ENCODE assay signal across 8 cellular contexts in the genomic region with DNA sequence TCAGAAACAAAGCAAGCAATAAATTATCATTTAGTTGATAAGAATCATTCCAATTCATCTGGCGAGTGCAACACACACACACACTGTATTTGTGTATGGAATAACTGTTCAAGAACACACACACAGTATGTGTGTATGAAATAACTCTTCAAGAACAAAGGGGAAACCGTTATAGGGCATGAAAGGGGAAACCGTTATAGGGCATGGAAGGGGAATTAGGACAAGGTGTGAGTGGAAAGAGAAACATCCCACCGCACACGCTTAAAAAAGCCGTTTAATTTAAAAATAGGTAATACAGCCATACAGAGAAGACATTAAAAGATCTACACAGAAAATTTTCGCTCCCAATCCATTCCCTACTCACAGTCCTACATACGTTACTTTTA. TPM values are rescaled to one million over a fixed set of nuclear protein-coding genes. Genes with fewer than 3 reads are reported as not detected.
DNase-seq lines count a peak whose midpoint lies in the region; ATAC-seq and TF ChIP-seq lines count a peak whose summit lies in the region.

No MANE protein-coding gene starts in this region.

- H3K9me3 ChIP-seq in neutrophil: no peaks in the 10 kb centered on the region

- intact Hi-C loops in dorsolateral prefrontal cortex (cut with DNase I): loop anchor here (1.0 to 5.0 kb wide), 4 partner anchors 16 to 223 kb away; a partner anchor contains a TSS

- peak overlapping the region in 49 of 59 donors; percentile 5 to 89 (median 70) for H3K27ac ChIP-seq in dorsolateral prefrontal cortex
- peak overlapping the region; percentile 92 for H3K27ac ChIP-seq in neutrophil

- H3K27me3 ChIP-seq in dorsolateral prefrontal cortex (no peaks in the 10 kb centered on the region), neutrophil (no peaks in the 10 kb centered on the region)

- H3K4me1 ChIP-seq in neutrophil (ENCODE audit: control insufficient read depth in 1 of 2, insufficient read depth in 1 of 2, low read depth in 1 of 2, low read length in 1 of 2): peaks cover 32 to 40% of the 10 kb centered on the region in 2 experiments

- no peak for DNase-seq in LNCaP clone FGC (ENCODE audit: low read depth)
- DNase-seq in dorsolateral prefrontal cortex: no peak
- DNase-seq in activated effector memory CD4-positive, alpha-beta T cell treated with Interleukin-2 at 50 U/mL for 16 hours: no peak
- DNase-seq in OCI-M2 (lab: John Stamatoyannopoulos, UW; ENCODE audit: unreplicated experiment): no peak
- DNase-seq in stimulated activated CD4-positive, alpha-beta T cell treated with anti-CD3 and anti-CD28 coated beads, Interleukin-4, amount 100 ng/mL, for 24 hours: no peak

- peak; percentile 3 for ATAC-seq in GM18511 (IDR thresholded peaks at IDR 0.05; ENCODE audit: unreplicated experiment)
- no peak for ATAC-seq in HG03442 (IDR thresholded peaks at IDR 0.05; ENCODE audit: unreplicated experiment)

- TF ChIP-seq CTCF in LNCaP clone FGC (IDR thresholded peaks at IDR 0.05; ENCODE audit: control insufficient read depth, extremely low read depth, insufficient read depth) (no peak), dorsolateral prefrontal cortex (IDR thresholded peaks at IDR 0.05 in 54 of 56, conservative IDR thresholded peaks at IDR 0.05 in 2 of 56; ENCODE audit: low read depth in 1 of 56, partially characterized antibody in 56 of 56) (no peak), neutrophil (IDR thresholded peaks at IDR 0.05) (no peak)

- H3K36me3 ChIP-seq in neutrophil: peaks cover 1% of the 10 kb centered on the region

- H3K4me3 ChIP-seq in LNCaP clone FGC (ENCODE audit: low read depth, low read length): peak overlapping the region; percentile 93
- peak overlapping the region; percentile 70 to 100 (median 94) for H3K4me3 ChIP-seq in dorsolateral prefrontal cortex
- H3K4me3 ChIP-seq in neutrophil (ENCODE audit: low read depth in 1 of 2, low read length in 1 of 2): peak overlapping the region; percentile 75 to 97

RNA-seq across cellular contexts. Expression of a gene that starts 0.6 kb away (rescaled TPM):
- total RNA-seq in dorsolateral prefrontal cortex: 10 to 100 TPM; 42.4 to 82.9 (median 58.1) TPM

RNA-seq across cellular contexts. Expression of a gene that starts 18.2 kb away (rescaled TPM):
- 10 to 100 TPM; 16.8 to 47.3 (median 29.2) TPM for total RNA-seq in dorsolateral prefrontal cortex
